Comparison of ENCODE assay signal across 8 cellular contexts in the genomic region with DNA sequence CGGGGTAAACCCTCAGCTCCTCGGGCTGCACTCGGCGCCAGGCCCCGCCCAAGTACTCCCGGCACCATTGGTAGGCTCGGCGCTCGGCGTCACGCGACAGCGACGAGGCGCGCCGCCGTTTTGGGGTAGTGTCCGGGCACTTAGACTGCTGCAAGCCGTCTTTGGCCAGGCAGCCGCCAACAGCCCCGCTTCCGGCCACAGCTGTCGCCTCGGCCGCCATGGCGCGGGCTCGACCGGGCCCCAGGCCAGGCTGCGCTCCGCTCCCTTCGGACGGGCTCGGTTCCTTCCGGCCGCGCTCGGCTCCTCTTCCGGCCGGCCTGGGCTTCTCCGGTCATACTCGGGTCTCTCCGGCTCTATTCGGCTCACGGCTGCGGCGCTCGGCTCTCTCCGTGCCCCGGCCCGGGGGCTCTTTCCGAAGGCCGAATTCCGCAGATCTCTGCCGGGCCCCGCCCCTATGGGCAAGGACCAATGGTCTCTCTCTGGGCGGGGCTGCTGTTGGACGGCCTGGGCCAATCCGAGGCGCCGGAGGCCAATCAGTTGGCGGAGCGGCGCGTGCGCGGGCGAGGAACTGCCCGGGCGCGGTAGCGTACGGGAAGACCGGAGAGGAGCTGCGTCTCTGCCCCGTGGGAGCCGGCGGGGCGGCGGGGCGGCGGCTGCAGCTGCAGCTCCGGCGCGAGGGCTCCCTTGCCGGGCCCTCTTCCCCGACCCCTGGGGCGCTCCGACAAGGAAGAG. TPM values are rescaled to one million over a fixed set of nuclear protein-coding genes. Genes with fewer than 3 reads are reported as not detected.
DNase-seq lines count a peak whose midpoint lies in the region; ATAC-seq and TF ChIP-seq lines count a peak whose summit lies in the region.

A gene with protein sequence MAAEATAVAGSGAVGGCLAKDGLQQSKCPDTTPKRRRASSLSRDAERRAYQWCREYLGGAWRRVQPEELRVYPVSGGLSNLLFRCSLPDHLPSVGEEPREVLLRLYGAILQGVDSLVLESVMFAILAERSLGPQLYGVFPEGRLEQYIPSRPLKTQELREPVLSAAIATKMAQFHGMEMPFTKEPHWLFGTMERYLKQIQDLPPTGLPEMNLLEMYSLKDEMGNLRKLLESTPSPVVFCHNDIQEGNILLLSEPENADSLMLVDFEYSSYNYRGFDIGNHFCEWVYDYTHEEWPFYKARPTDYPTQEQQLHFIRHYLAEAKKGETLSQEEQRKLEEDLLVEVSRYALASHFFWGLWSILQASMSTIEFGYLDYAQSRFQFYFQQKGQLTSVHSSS (minus strand): TSS at position 288 of the 732 bp plus-strand sequence. CDS start 68 bp downstream, at position 220.

- H3K27me3 Mint-ChIP-seq in CD14-positive monocyte (ENCODE audit: low read depth in 3 of 3), result peaks cover 6 to 13% (median 10%) of the 10 kb centered on the region in 3 donors

- H3K9me3 ChIP-seq in left lung, result no peaks in the 10 kb centered on the region

- H3K27me3 ChIP-seq in left lung, result peaks cover 0 to 5% of the 10 kb centered on the region in 2 donors

- H3K36me3 Mint-ChIP-seq in CD14-positive monocyte, result peaks cover 27 to 33% of the 10 kb centered on the region in 2 donors

- DNase-seq in CD14-positive monocyte (ENCODE audit: low spot score) (peak; percentile 97), NCI-H82 (lab: John Stamatoyannopoulos, UW) (peak; percentile 98), dermis blood vessel endothelial cell (peak; percentile 98), left lung (peak; percentile 99)
- peak; percentile 98 to 99 for DNase-seq in activated CD4-positive, alpha-beta T cell treated with anti-CD3 and anti-CD28 coated beads, Interleukin-2, amount 50 U/mL, for 48 hours
- peak; percentile 96 to 97 for DNase-seq in stimulated activated CD4-positive, alpha-beta T cell treated with anti-CD3 and anti-CD28 coated beads, Interleukin-2, amount 100 ng/mL, for 48 hours

- ATAC-seq in GM19397 (IDR thresholded peaks at IDR 0.05; ENCODE audit: unreplicated experiment) (peak; percentile 88), HG03571 (IDR thresholded peaks at IDR 0.05; ENCODE audit: unreplicated experiment) (peak; percentile 83), left lung (peak; percentile 98)

- peaks cover 0 to 25% of the 10 kb centered on the region in 2 donors for H3K36me3 ChIP-seq in left lung

- H3K4me3 ChIP-seq in left lung, result peak within 1 kb of the TSS; percentile 77 to 91

- intact Hi-C loops in CD14-positive monocyte (cut with micrococcal nuclease), result loop anchor here (2.0 to 5.0 kb wide), 5 partner anchors 20 to 75 kb away; partner anchors contain the start of genes SCO2 (in 2 of the 2), ARSA (in 1 of the 2), KLHDC7B (in 1 of the 2) and LMF2 (in 1 of the 2)
- intact Hi-C loops in left lung (cut with DNase I), result no loop called here

- H3K4me1 Mint-ChIP-seq in CD14-positive monocyte, result peaks cover 32% of the 10 kb centered on the region

- H3K4me1 ChIP-seq in left lung, result peaks cover 10 to 38% of the 10 kb centered on the region in 2 donors

- H3K9me3 Mint-ChIP-seq in CD14-positive monocyte, result no peaks in the 10 kb centered on the region

- no peak for TF ChIP-seq CTCF in CD14-positive monocyte (IDR thresholded peaks at IDR 0.05)
- peak in 1 of 2 donors; percentile 29 for TF ChIP-seq CTCF in left lung (IDR thresholded peaks at IDR 0.05)

- peak within 1 kb of the TSS; percentile 82 to 94 for H3K4me3 Mint-ChIP-seq in CD14-positive monocyte

- peak within 1 kb of the TSS; percentile 79 to 95 (median 92) for H3K27ac Mint-ChIP-seq in CD14-positive monocyte

- peak within 1 kb of the TSS; percentile 99 to 100 for H3K27ac ChIP-seq in left lung

RNA-seq across cellular contexts. Expression of the gene that starts here (rescaled TPM):
- polyA plus RNA-seq in CD14-positive monocyte, result 10 to 100 TPM; 29.1 to 31.3 TPM
- total RNA-seq in dermis blood vessel endothelial cell, result 34.9 and 50.4 TPM in 2 replicates
- 10 to 100 TPM; 67.4 to 75.9 TPM for total RNA-seq in left lung

Comparison
In these comparisons a context has a peak if more than half of its experiments do, and no peak if none do; other contexts are left out.
1. Peak in every context shown above with its lines: DNase-seq, ATAC-seq, H3K4me3 ChIP-seq and H3K27ac ChIP-seq.
2. intact Hi-C loops: an anchor here in CD14-positive monocyte (2.0 to 5.0 kb wide); none called in left lung.